Comparison of ENCODE assay signal across 8 cellular contexts in the genomic region with DNA sequence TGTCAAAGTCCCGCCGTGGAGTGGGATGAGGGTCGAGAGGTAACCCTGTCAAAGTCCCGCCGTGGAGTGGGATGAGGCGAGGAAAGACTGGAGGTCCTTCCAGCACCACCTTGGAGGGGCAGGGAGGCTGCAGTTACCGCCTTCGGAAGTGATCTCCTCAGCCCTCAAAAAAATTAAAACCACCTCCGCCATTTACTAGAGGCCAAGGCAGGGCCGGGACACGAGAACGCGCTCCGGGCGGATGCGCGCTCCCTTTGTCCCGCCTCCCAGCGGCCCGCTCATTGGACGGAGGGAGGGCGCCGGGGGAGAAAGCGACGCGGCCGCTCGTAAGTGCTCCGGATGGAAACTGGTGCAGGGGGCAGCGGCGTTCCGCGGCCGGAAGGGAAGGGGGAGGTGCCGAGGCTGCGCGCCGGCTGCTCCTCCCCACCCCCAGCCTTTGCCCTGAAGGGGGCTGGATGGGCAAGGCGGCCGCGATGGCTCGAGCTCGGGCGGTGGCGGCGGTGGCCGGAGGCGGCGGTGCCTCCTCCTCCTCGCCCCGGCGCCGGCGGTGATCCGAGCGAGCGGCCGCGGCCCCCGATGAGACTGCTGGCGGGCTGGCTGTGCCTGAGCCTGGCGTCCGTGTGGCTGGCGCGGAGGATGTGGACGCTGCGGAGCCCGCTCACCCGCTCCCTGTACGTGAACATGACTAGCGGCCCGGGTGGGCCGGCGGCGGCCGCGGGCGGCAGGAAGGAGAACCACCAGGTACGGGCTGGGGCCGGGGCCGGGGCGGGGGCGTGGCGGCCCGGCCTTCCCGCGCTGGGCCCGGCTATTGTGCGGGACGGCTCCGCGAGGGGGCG. TPM values are rescaled to one million over a fixed set of nuclear protein-coding genes. Genes with fewer than 3 reads are reported as not detected.
DNase-seq lines count a peak whose midpoint lies in the region; ATAC-seq and TF ChIP-seq lines count a peak whose summit lies in the region.

Gene METTL9, plus strand, starts transcription at position 420 of the 836 bp plus-strand sequence. Its CDS starts 157 bp downstream, at position 577.

- H3K4me1 Mint-ChIP-seq in nephron = peaks cover 45% of the 10 kb centered on the region
- H3K4me1 Mint-ChIP-seq in stimulated activated naive CD8-positive, alpha-beta T cell treated with anti-CD3 and anti-CD28 coated beads, Interleukin-15, Interleukin-2, amounts not matched to agents 100 ng/mL and 50 ng/mL, for 24 hours (ENCODE audit: low read depth) = peaks cover 62% of the 10 kb centered on the region

- ATAC-seq in RWPE2 (ENCODE audit: low read depth) = peak; percentile 92

- H3K27ac Mint-ChIP-seq in nephron = peak within 1 kb of the TSS; percentile 86 to 97 (median 95)
- H3K27ac Mint-ChIP-seq in stimulated activated naive CD8-positive, alpha-beta T cell treated with anti-CD3 and anti-CD28 coated beads, Interleukin-15, Interleukin-2, amounts not matched to agents 100 ng/mL and 50 ng/mL, for 24 hours = peak within 1 kb of the TSS; percentile 92

- peak within 1 kb of the TSS; percentile 76 for H3K27ac ChIP-seq in RWPE2 (ENCODE audit: poor library complexity, severe bottlenecking)

- H3K4me3 Mint-ChIP-seq in nephron = peak within 1 kb of the TSS; percentile 89 to 96 (median 91)
- peak within 1 kb of the TSS; percentile 93 for H3K4me3 Mint-ChIP-seq in stimulated activated naive CD8-positive, alpha-beta T cell treated with anti-CD3 and anti-CD28 coated beads, Interleukin-15, Interleukin-2, amounts not matched to agents 100 ng/mL and 50 ng/mL, for 24 hours

- no peaks in the 10 kb centered on the region for H3K9me3 Mint-ChIP-seq in nephron
- H3K9me3 Mint-ChIP-seq in stimulated activated naive CD8-positive, alpha-beta T cell treated with anti-CD3 and anti-CD28 coated beads, Interleukin-15, Interleukin-2, amounts not matched to agents 100 ng/mL and 50 ng/mL, for 24 hours = no peaks in the 10 kb centered on the region

- H3K4me3 ChIP-seq in RWPE2 (ENCODE audit: severe bottlenecking) = peak within 1 kb of the TSS; percentile 98
- peak within 1 kb of the TSS; percentile 76 for H3K4me3 ChIP-seq in fibroblast of pulmonary artery (replicated peaks; ENCODE audit: low read depth, low read length)

- peaks cover 3% of the 10 kb centered on the region for H3K27me3 Mint-ChIP-seq in nephron (ENCODE audit: low read depth)
- H3K27me3 Mint-ChIP-seq in stimulated activated naive CD8-positive, alpha-beta T cell treated with anti-CD3 and anti-CD28 coated beads, Interleukin-15, Interleukin-2, amounts not matched to agents 100 ng/mL and 50 ng/mL, for 24 hours = no peaks in the 10 kb centered on the region

- H3K4me1 ChIP-seq in RWPE2 (ENCODE audit: insufficient read depth, poor library complexity, severe bottlenecking) = peaks cover 8% of the 10 kb centered on the region

- H3K9me3 ChIP-seq in RWPE2 (ENCODE audit: severe bottlenecking) = no peaks in the 10 kb centered on the region

- no peaks in the 10 kb centered on the region for H3K27me3 ChIP-seq in RWPE2 (ENCODE audit: insufficient read depth, poor library complexity, severe bottlenecking)

- H3K36me3 Mint-ChIP-seq in nephron (ENCODE audit: low read depth) = no peaks in the 10 kb centered on the region
- H3K36me3 Mint-ChIP-seq in stimulated activated naive CD8-positive, alpha-beta T cell treated with anti-CD3 and anti-CD28 coated beads, Interleukin-15, Interleukin-2, amounts not matched to agents 100 ng/mL and 50 ng/mL, for 24 hours (ENCODE audit: low read depth) = peaks cover 5% of the 10 kb centered on the region

- peak; percentile 94 for DNase-seq in EH (ENCODE audit: low read depth)
- DNase-seq in H4 (ENCODE audit: low spot score) = peak; percentile 89
- peak; percentile 92 for DNase-seq in LoVo (ENCODE audit: low spot score)
- peak; percentile 89 for DNase-seq in RWPE2 (ENCODE audit: low spot score)
- peak; percentile 94 for DNase-seq in activated effector memory CD4-positive, alpha-beta T cell treated with Interleukin-2 at 50 U/mL for 16 hours
- DNase-seq in fibroblast of pulmonary artery (ENCODE audit: low read depth) = peak; percentile 95

- no peaks in the 10 kb centered on the region for H3K36me3 ChIP-seq in RWPE2 (ENCODE audit: low read depth)

- TF ChIP-seq CTCF in RWPE2 (IDR thresholded peaks at IDR 0.05; ENCODE audit: poor library complexity, severe bottlenecking) (no peak), fibroblast of pulmonary artery (IDR thresholded peaks at IDR 0.05; ENCODE audit: low read length, missing control alignments) (no peak), nephron (IDR thresholded peaks at IDR 0.05; ENCODE audit: unreplicated experiment in 3 of 3) (no peak)

RNA-seq across cellular contexts. Expression of gene METTL9, which starts in this region (rescaled TPM):
- total RNA-seq in H4 (2014; rRNA removed; shearing (Covaris generic)) = 166 and 205 TPM in 2 replicates

Comparison
In these comparisons a context has a peak if more than half of its experiments do, and no peak if none do; other contexts are left out.
1. Peak in every context shown above with its lines: DNase-seq, ATAC-seq, H3K4me3 ChIP-seq and H3K27ac ChIP-seq.